ENCODE assay signal across 9 cellular contexts in genomic region chr11:118194835-118195627, GRCh38. TPM values are rescaled to one million over a fixed set of nuclear protein-coding genes. Genes with fewer than 3 reads are reported as not detected.
DNase-seq lines count a peak whose midpoint lies in the region; ATAC-seq and TF ChIP-seq lines count a peak whose summit lies in the region.
"Had no signal": no experiment of that assay in that cellular context is flagged by ENCODE, and none has a peak within 500 bp of the region (broad histone marks: within the 10 kb centered on the region; RNA-seq: fewer than 3 reads in every experiment).

No MANE protein-coding gene starts in this region.

- POLR2A ChIA-PET in GM10248 (lab: Yijun Ruan, JAX) = no interaction called here

- peak overlapping the region; percentile 64 for H3K27ac Mint-ChIP-seq in activated naive CD8-positive, alpha-beta T cell

- CTCF ChIA-PET in GM10248 (lab: Yijun Ruan, JAX) = interaction anchor here (0.7 to 1.9 kb wide), 6 partner anchors 10 to 96 kb away, joined by 3 to 7 read pairs (median 4); no protein-coding TSS in a partner anchor

- intact Hi-C loops in left ventricle myocardium inferior (cut with micrococcal nuclease) = loop anchor here (5.0 to 10.0 kb wide), 2 partner anchors 92 to 160 kb away; partner anchors contain the start of gene UBE4A

- H3K36me3 Mint-ChIP-seq in activated naive CD8-positive, alpha-beta T cell = peaks cover 21% of the 10 kb centered on the region
- H3K36me3 Mint-ChIP-seq: IgD-negative memory B cell had no signal

- H3K27me3 ChIP-seq in left ventricle myocardium inferior (ENCODE audit: low read depth) = no peaks in the 10 kb centered on the region

- peaks cover 38% of the 10 kb centered on the region for H3K4me1 ChIP-seq in left ventricle myocardium inferior

- H3K4me1 Mint-ChIP-seq in activated naive CD8-positive, alpha-beta T cell (ENCODE audit: low read depth) = peaks cover 18% of the 10 kb centered on the region

- TF ChIP-seq CTCF in left ventricle myocardium inferior (IDR thresholded peaks at IDR 0.05; ENCODE audit: borderline replicate concordance) = no peak
- no peak for TF ChIP-seq CTCF in GM10248 (IDR thresholded peaks at IDR 0.05; ENCODE audit: control extremely low read depth, extremely low read depth, low read depth, missing control alignments)

- DNase-seq in HK-2 (ENCODE audit: unreplicated experiment) (peak; percentile 60), left ventricle myocardium inferior (peak; percentile 86), skeletal muscle cell (ENCODE audit: low read depth) (peak; percentile 28), cortex of kidney (lab: John Stamatoyannopoulos, UW) (no peak), GM10248 (ENCODE audit: extremely low spot score) (no peak)

- no peak for ATAC-seq in HG03280 (IDR thresholded peaks at IDR 0.05; ENCODE audit: unreplicated experiment)
- ATAC-seq in HG03442 (IDR thresholded peaks at IDR 0.05; ENCODE audit: unreplicated experiment) = no peak

- H3K9me3 ChIP-seq in left ventricle myocardium inferior (replicated peaks) = peaks cover 7% of the 10 kb centered on the region

- peak overlapping the region; percentile 91 for H3K27ac ChIP-seq in left ventricle myocardium inferior (replicated peaks)

- H3K27me3 Mint-ChIP-seq in activated naive CD8-positive, alpha-beta T cell = no peaks in the 10 kb centered on the region

- H3K36me3 ChIP-seq in left ventricle myocardium inferior = no peaks in the 10 kb centered on the region

- H3K4me3 ChIP-seq in left ventricle myocardium inferior = no peak overlapping the region
- no peak overlapping the region for H3K4me3 ChIP-seq in skeletal muscle cell (ENCODE audit: low read depth, low read length)

- no peaks in the 10 kb centered on the region for H3K9me3 Mint-ChIP-seq in activated naive CD8-positive, alpha-beta T cell (ENCODE audit: low read depth)

- no peak overlapping the region for H3K4me3 Mint-ChIP-seq in activated naive CD8-positive, alpha-beta T cell
- H3K4me3 Mint-ChIP-seq: IgD-negative memory B cell had no signal

RNA-seq across cellular contexts. Expression of gene SCN2B, which starts 18.6 kb away (rescaled TPM):
- 24.9 TPM for total RNA-seq in left ventricle myocardium inferior

RNA-seq across cellular contexts. Expression of gene JAML, which starts 29.8 kb away (rescaled TPM):
- 2.9 TPM for total RNA-seq in left ventricle myocardium inferior

RNA-seq across cellular contexts. Expression of gene SCN4B, which starts 42.4 kb away (rescaled TPM):
- 12.9 TPM for total RNA-seq in left ventricle myocardium inferior

RNA-seq across cellular contexts. Expression of gene MPZL3, which starts 57.1 kb away (rescaled TPM):
- 2.7 TPM for total RNA-seq in left ventricle myocardium inferior

Comparison
In these comparisons a context has a peak if more than half of its experiments do, and no peak if none do; other contexts are left out.
1. DNase-seq: peak in HK-2 (single experiment), left ventricle myocardium inferior (single experiment) and skeletal muscle cell (single experiment); none in cortex of kidney (single experiment) and GM10248 (single experiment).